In the genomic region with DNA sequence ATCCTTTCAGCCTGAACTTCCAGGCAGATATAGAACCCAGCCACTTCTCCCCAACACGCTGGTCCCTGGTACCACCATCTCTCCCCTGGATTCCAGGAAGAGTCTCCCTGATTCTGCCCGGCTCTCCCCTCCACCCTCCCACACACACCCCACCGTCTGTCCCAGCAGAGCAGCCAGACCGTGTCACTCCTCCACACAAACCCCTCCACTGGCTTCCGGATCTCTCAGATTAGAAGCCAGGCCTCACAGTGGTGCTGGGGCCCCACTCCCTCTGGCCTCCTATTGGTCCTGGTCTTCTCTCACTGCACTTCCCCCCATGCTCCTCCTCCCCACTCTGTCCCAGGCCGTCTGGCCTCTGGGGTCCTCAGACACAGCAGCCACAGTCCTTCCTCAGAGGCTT, we compare ENCODE assay signal across 16 cellular contexts. TPM values are rescaled to one million over a fixed set of nuclear protein-coding genes. Genes with fewer than 3 reads are reported as not detected.
DNase-seq lines count a peak whose midpoint lies in the region; ATAC-seq, FAIRE-seq and TF ChIP-seq lines count a peak whose summit lies in the region.
"Had no signal": no experiment of that assay in that cellular context is flagged by ENCODE, and none has a peak within 500 bp of the region (broad histone marks: within the 10 kb centered on the region; RNA-seq: fewer than 3 reads in every experiment).

No MANE protein-coding gene starts in this region.

- ATAC-seq in GM21360 (IDR thresholded peaks at IDR 0.05; ENCODE audit: unreplicated experiment) (peak; percentile 67), upper lobe of left lung (ENCODE audit: low FRiP score in 2 of 2) (no peak)
- ATAC-seq: gastroesophageal sphincter had no signal

- H3K4me3 ChIP-seq in BLaER1 (no peak overlapping the region), upper lobe of left lung (no peak overlapping the region)
- H3K4me3 ChIP-seq: cardiac muscle cell, gastroesophageal sphincter had no signal

- no peak for TF ChIP-seq EP300 in upper lobe of left lung (IDR thresholded peaks at IDR 0.05)

- H3K36me3 ChIP-seq in BLaER1 = no peaks in the 10 kb centered on the region
- H3K36me3 ChIP-seq in upper lobe of left lung = no peaks in the 10 kb centered on the region
- H3K36me3 ChIP-seq: cardiac muscle cell, gastroesophageal sphincter had no signal

- H3K27me3 ChIP-seq in BLaER1 = no peaks in the 10 kb centered on the region
- no peaks in the 10 kb centered on the region for H3K27me3 ChIP-seq in upper lobe of left lung
- H3K27me3 ChIP-seq: cardiac muscle cell, gastroesophageal sphincter had no signal

- no peak for FAIRE-seq in GM12892 (lab: Jason Lieb, UNC)
- FAIRE-seq: small intestine had no signal

- peak; percentile 62 for DNase-seq in OCI-M1 (lab: John Stamatoyannopoulos, UW)
- DNase-seq in kidney glomerular epithelial cell (lab: John Stamatoyannopoulos, UW) = peak; percentile 20
- DNase-seq in upper lobe of left lung = no peak
- no peak for DNase-seq in NCI-H2029 (lab: John Stamatoyannopoulos, UW)
- DNase-seq in nucleus accumbens (lab: John Stamatoyannopoulos, UW) = no peak
- DNase-seq in GM12892 (ENCODE audit: insufficient read length) = no peak
- DNase-seq: activated naive CD4-positive, alpha-beta T cell; Calu3; endodermal cell; immature natural killer cell; NCI-H1930; small intestine had no signal

- WGBS in upper lobe of left lung, 2 donors = 66 to 69% methylated on average over 6 of the region's 6 CpGs

- no peaks in the 10 kb centered on the region for H4K20me1 ChIP-seq in BLaER1

- H3K27ac ChIP-seq in BLaER1 = peak overlapping the region; percentile 62
- no peak overlapping the region for H3K27ac ChIP-seq in upper lobe of left lung
- H3K27ac ChIP-seq: cardiac muscle cell, gastroesophageal sphincter had no signal

- peak overlapping the region; percentile 59 for H3K4me2 ChIP-seq in BLaER1

- no peak for TF ChIP-seq CTCF in upper lobe of left lung (IDR thresholded peaks at IDR 0.05)

- peaks cover 28% of the 10 kb centered on the region for H3K4me1 ChIP-seq in BLaER1
- no peaks in the 10 kb centered on the region for H3K4me1 ChIP-seq in upper lobe of left lung

- TF ChIP-seq POLR2A in upper lobe of left lung (IDR thresholded peaks at IDR 0.05) = no peak
- no peak for TF ChIP-seq POLR2A in GM12892 (IDR thresholded peaks at IDR 0.05; ENCODE audit: low read depth, low read length)

- peak overlapping the region; percentile 34; the same call in 1 of the 2 replicates for H3K9ac ChIP-seq in BLaER1

- H3K9me3 ChIP-seq in BLaER1 (no peaks in the 10 kb centered on the region), upper lobe of left lung (no peaks in the 10 kb centered on the region)
- H3K9me3 ChIP-seq: gastroesophageal sphincter had no signal

RNA-seq across cellular contexts. Expression of a gene that starts 52.4 kb away (rescaled TPM):
- total RNA-seq in upper lobe of left lung = 1 to 10 TPM in 4 of 6 donors, not detected in 2; 1.7 to 3.6 (median 3.1) TPM
- 40.2 TPM for polyA plus RNA-seq in GM12892 (2012; ENCODE audit: missing spikeins)

Comparison
In these comparisons a context has a peak if more than half of its experiments do, and no peak if none do; other contexts are left out.
1. DNase-seq: peak in OCI-M1 (single experiment) and kidney glomerular epithelial cell (single experiment); none in upper lobe of left lung (0 of 2), NCI-H2029 (single experiment), nucleus accumbens (0 of 56) and GM12892 (single experiment).